Comparison of ENCODE assay signal across 8 cellular contexts in the genomic region with DNA sequence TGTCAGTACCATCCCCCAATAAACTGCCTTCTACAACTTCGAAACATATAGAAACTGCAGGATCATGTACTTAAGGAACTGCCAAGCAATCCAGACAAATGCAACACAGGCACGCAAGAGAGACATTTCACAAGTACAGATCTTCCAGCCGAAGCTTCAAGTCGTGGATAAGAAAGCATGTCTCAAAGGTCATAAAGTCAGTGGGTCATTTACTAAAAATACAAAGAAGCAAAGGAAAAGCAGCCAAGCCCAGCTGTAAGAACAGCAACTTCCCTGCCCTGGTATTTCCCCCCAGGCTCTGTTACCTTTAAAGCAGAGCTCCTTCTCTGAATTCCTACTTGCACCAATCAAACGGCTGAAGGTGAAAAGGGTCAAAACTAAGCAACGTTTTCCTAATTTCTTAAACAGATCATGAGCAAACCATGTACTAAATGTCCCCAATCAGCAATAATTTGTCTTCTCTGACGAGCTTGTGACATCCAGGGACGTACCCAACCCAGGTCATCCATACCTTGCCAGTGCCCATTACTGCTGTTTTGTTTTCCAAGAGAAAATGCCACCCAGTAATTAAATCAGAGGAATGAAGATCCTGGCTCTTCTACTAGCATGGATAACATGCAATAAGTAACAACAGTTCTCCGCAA. TPM values are rescaled to one million over a fixed set of nuclear protein-coding genes. Genes with fewer than 3 reads are reported as not detected.
DNase-seq lines count a peak whose midpoint lies in the region; ATAC-seq, FAIRE-seq and TF ChIP-seq lines count a peak whose summit lies in the region.

No MANE protein-coding gene starts in this region.

- no peak overlapping the region for H3K14ac ChIP-seq in H9 (ENCODE audit: insufficient read depth, low read length)

- no peak overlapping the region for H3K4ac ChIP-seq in H9 (ENCODE audit: low read depth, low read length)

- H2BK15ac ChIP-seq in H9 (ENCODE audit: low read depth, low read length): no peak overlapping the region

- H4K20me1 ChIP-seq in H9 (ENCODE audit: control insufficient read depth, insufficient read depth, insufficient read length) (no peaks in the 10 kb centered on the region), SU-DHL-6 (ENCODE audit: low read depth, low read length) (no peaks in the 10 kb centered on the region)

- peak overlapping the region; percentile 95 to 99 for H3K4me3 Mint-ChIP-seq in H9

- H3K4me1 ChIP-seq in H9 (ENCODE audit: insufficient read depth, low read length): peaks cover 7% of the 10 kb centered on the region; the same call in 1 of the 2 replicates
- peaks cover 24% of the 10 kb centered on the region for H3K4me1 ChIP-seq in psoas muscle

- H3K18ac ChIP-seq in H9 (ENCODE audit: insufficient read length, low read depth, low read length): no peak overlapping the region

- H3K4me2 ChIP-seq in H9 (ENCODE audit: insufficient read depth, insufficient read length, low read length) (peak overlapping the region; percentile 86), SU-DHL-6 (ENCODE audit: low read depth, low read length, poor library complexity, severe bottlenecking) (peak overlapping the region; percentile 78)

- TF ChIP-seq CTCF in H9 (conservative IDR thresholded peaks at IDR 0.05): no peak
- TF ChIP-seq CTCF in SU-DHL-6 (IDR thresholded peaks at IDR 0.05; ENCODE audit: insufficient read depth, low read length, poor library complexity, severe bottlenecking): no peak
- TF ChIP-seq CTCF in psoas muscle (IDR thresholded peaks at IDR 0.05): no peak

- no peaks in the 10 kb centered on the region; the same call in 1 of the 2 replicates for H3K79me2 ChIP-seq in H9 (ENCODE audit: insufficient read depth, low read length)
- no peaks in the 10 kb centered on the region for H3K79me2 ChIP-seq in SU-DHL-6 (ENCODE audit: insufficient read depth, low read length)

- H2AFZ ChIP-seq in H9 (ENCODE audit: low read length): no peak overlapping the region
- H2AFZ ChIP-seq in SU-DHL-6 (ENCODE audit: low read depth, low read length, severe bottlenecking): no peak overlapping the region

- H2BK5ac ChIP-seq in H9 (ENCODE audit: insufficient read length, low read length): no peak overlapping the region

- H3K27me3 ChIP-seq in H9 (ENCODE audit: insufficient read depth, low read length): no peaks in the 10 kb centered on the region
- no peaks in the 10 kb centered on the region for H3K27me3 ChIP-seq in SU-DHL-6 (ENCODE audit: low read length)
- no peaks in the 10 kb centered on the region for H3K27me3 ChIP-seq in psoas muscle (ENCODE audit: insufficient read depth in 3 of 3, low read length in 2 of 3)

- no peaks in the 10 kb centered on the region for H3K9me2 ChIP-seq in SU-DHL-6 (replicated peaks; ENCODE audit: insufficient read depth, low read length)

- H2BK120ac ChIP-seq in H9 (ENCODE audit: low read depth, low read length, poor library complexity, severe bottlenecking): no peak overlapping the region

- H3K36me3 ChIP-seq in SU-DHL-6 (ENCODE audit: low read length) (no peaks in the 10 kb centered on the region), psoas muscle (ENCODE audit: insufficient read depth in 1 of 2, low read depth in 1 of 2) (peaks cover 0 to 38% of the 10 kb centered on the region in 2 donors)

- H4K8ac ChIP-seq in H9 (replicated peaks; ENCODE audit: insufficient read length, low read depth, low read length): no peak overlapping the region

- no peak overlapping the region for H3K27ac ChIP-seq in H9 (ENCODE audit: insufficient read length, low read depth, low read length)
- no peak overlapping the region for H3K27ac ChIP-seq in SU-DHL-6 (ENCODE audit: low read depth, low read length)
- peak overlapping the region; percentile 90 for H3K27ac ChIP-seq in psoas muscle

- no peak overlapping the region for H3K27ac Mint-ChIP-seq in H9

- FAIRE-seq in frontal cortex (lab: Jason Lieb, UNC): no peak

- no CpG with 5 or more reads among the region's 9 CpGs for WGBS in H9 (ENCODE audit: extremely low coverage, insufficient read length, low lambda C conversion rate)
- WGBS in psoas muscle, 3 donors: 21 to 38% (median 26%) methylated on average over 9 of the region's 9 CpGs

- no peak overlapping the region for H3T11ph ChIP-seq in H9 (ENCODE audit: low read length)

- H4K91ac ChIP-seq in H9 (ENCODE audit: insufficient read length, low read depth, low read length): no peak overlapping the region

- DNase-seq in H9 (no peak), fibroblast of gingiva (ENCODE audit: low read depth) (peak; percentile 47), psoas muscle (no peak), GM03348 (ENCODE audit: low spot score) (no peak), NCI-H69 (lab: John Stamatoyannopoulos, UW) (no peak), frontal cortex (ENCODE audit: low spot score in 2 of 2) (no peak)
- DNase-seq in stimulated activated naive CD4-positive, alpha-beta T cell (lab: John Stamatoyannopoulos, UW): no peak

- H3K9me3 Mint-ChIP-seq in H9: peaks cover 0 to 2% of the 10 kb centered on the region in 2 experiments; a peak in 1 of 5 replicates

- peaks cover 5% of the 10 kb centered on the region for H3K23me2 ChIP-seq in H9 (ENCODE audit: insufficient read length, low read depth, low read length, poor library complexity, severe bottlenecking)

- peaks cover 0 to 26% (median 11%) of the 10 kb centered on the region in 3 experiments; a peak in 6 of 7 replicates for H3K36me3 Mint-ChIP-seq in H9 (ENCODE audit: insufficient read depth in 1 of 3, low read depth in 3 of 3)

- H3K4me1 Mint-ChIP-seq in H9: peaks cover 25 to 31% of the 10 kb centered on the region in 2 experiments

- no peak overlapping the region for H2AK5ac ChIP-seq in H9 (ENCODE audit: insufficient read length, low read length)

- ATAC-seq in psoas muscle: peak in 1 of 4 donors; percentile 3

- H3K4me3 ChIP-seq in SU-DHL-6 (ENCODE audit: insufficient read depth, low read length, poor library complexity, severe bottlenecking) (no peak overlapping the region), psoas muscle (peak overlapping the region; percentile 87)

- no peaks in the 10 kb centered on the region for H3K9me3 ChIP-seq in H9 (ENCODE audit: control insufficient read depth, low read depth, low read length)
- H3K9me3 ChIP-seq in SU-DHL-6 (ENCODE audit: insufficient read depth, low read length): no peaks in the 10 kb centered on the region
- no peaks in the 10 kb centered on the region for H3K9me3 ChIP-seq in psoas muscle

- intact Hi-C loops in psoas muscle (cut with DNase I): loop anchor here in 1 of 2 donors (5.0 kb wide), 1 partner anchor 64 kb away; no protein-coding TSS in a partner anchor

- H3K79me1 ChIP-seq in H9 (ENCODE audit: insufficient read depth, low read depth, low read length, poor library complexity, severe bottlenecking): no peaks in the 10 kb centered on the region

- no peaks in the 10 kb centered on the region for H3K27me3 Mint-ChIP-seq in H9 (ENCODE audit: low read depth)

- H2BK12ac ChIP-seq in H9 (ENCODE audit: insufficient read length, low read depth, low read length): no peak overlapping the region

- no peak overlapping the region for H3K56ac ChIP-seq in H9 (ENCODE audit: insufficient read length, low read depth, low read length)

- H3K9ac ChIP-seq in H9 (ENCODE audit: extremely low read depth, insufficient read length, low read length): no peak overlapping the region
- H3K9ac ChIP-seq in SU-DHL-6 (ENCODE audit: low read length): no peak overlapping the region

- H4K5ac ChIP-seq in H9 (ENCODE audit: insufficient read length, low read depth, low read length): no peak overlapping the region

- no peaks in the 10 kb centered on the region for H3F3A ChIP-seq in SU-DHL-6 (ENCODE audit: insufficient read depth)

- no peak overlapping the region for H3K23ac ChIP-seq in H9 (ENCODE audit: insufficient read length, low read depth, low read length)

- no peak overlapping the region for H2BK20ac ChIP-seq in H9 (ENCODE audit: low read depth, low read length, poor library complexity, severe bottlenecking)

RNA-seq across cellular contexts. Expression of gene AKTIP, which starts 1.7 kb away (rescaled TPM):
- total RNA-seq in H9 (2021) (23.9 and 26.2 TPM in 2 replicates), psoas muscle (10 to 100 TPM; 62.5 to 78.8 (median 66.8) TPM), frontal cortex (43.2 TPM)
- 10 to 100 TPM; 27.6 to 88.1 (median 44.2) TPM for polyA plus RNA-seq in psoas muscle
